2 cellular contexts compared by ENCODE assay signal in the genomic region with DNA sequence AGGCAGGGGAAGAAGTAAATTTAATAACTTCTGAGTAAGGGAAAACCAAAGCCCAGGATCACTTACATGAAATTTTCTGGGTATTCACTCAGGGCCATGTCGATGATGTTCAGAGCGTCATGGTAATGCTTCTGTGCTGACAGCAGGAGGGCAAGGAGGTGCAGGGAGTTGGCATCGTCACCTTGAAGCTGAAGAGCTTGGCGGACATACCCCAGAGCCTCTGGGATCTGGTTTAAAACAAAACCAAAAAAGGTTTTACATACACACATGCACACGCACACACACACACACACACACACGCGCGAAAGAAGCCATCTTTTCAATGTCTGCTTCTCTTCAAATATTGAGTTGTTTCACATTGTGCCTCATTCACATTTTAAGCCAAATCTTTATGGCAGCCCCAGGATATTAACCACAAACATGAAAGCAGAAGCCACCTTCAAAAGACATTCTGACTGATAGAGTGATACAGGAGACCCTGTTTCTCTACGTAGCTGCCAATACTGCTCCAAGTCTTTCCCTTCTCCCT.
TF ChIP-seq lines count a peak whose summit lies in the region.

No MANE protein-coding gene starts in this region.

TF ChIP-seq in GM23338, 12 proteins besides CTCF, POLR2A, EP300 and RAD21 (continued from another document):
- TF ChIP-seq EZH2phosphoT487 (IDR thresholded peaks at IDR 0.05; ENCODE audit: unreplicated experiment) (no peak), POLR2AphosphoS5 (IDR thresholded peaks at IDR 0.05; ENCODE audit: low read depth) (no peak), CREB1 (CRISPR knock-in tag; IDR thresholded peaks at IDR 0.05; ENCODE audit: low read depth) (no peak)
- TF ChIP-seq, protein P1, sequence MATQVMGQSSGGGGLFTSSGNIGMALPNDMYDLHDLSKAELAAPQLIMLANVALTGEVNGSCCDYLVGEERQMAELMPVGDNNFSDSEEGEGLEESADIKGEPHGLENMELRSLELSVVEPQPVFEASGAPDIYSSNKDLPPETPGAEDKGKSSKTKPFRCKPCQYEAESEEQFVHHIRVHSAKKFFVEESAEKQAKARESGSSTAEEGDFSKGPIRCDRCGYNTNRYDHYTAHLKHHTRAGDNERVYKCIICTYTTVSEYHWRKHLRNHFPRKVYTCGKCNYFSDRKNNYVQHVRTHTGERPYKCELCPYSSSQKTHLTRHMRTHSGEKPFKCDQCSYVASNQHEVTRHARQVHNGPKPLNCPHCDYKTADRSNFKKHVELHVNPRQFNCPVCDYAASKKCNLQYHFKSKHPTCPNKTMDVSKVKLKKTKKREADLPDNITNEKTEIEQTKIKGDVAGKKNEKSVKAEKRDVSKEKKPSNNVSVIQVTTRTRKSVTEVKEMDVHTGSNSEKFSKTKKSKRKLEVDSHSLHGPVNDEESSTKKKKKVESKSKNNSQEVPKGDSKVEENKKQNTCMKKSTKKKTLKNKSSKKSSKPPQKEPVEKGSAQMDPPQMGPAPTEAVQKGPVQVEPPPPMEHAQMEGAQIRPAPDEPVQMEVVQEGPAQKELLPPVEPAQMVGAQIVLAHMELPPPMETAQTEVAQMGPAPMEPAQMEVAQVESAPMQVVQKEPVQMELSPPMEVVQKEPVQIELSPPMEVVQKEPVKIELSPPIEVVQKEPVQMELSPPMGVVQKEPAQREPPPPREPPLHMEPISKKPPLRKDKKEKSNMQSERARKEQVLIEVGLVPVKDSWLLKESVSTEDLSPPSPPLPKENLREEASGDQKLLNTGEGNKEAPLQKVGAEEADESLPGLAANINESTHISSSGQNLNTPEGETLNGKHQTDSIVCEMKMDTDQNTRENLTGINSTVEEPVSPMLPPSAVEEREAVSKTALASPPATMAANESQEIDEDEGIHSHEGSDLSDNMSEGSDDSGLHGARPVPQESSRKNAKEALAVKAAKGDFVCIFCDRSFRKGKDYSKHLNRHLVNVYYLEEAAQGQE (IDR thresholded peaks at IDR 0.05; ENCODE audit: unreplicated experiment), result no peak
- TF ChIP-seq, protein P2, sequence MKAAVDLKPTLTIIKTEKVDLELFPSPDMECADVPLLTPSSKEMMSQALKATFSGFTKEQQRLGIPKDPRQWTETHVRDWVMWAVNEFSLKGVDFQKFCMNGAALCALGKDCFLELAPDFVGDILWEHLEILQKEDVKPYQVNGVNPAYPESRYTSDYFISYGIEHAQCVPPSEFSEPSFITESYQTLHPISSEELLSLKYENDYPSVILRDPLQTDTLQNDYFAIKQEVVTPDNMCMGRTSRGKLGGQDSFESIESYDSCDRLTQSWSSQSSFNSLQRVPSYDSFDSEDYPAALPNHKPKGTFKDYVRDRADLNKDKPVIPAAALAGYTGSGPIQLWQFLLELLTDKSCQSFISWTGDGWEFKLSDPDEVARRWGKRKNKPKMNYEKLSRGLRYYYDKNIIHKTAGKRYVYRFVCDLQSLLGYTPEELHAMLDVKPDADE (IDR thresholded peaks at IDR 0.05), result no peak

TF ChIP-seq in WTC11, 78 proteins besides CTCF, POLR2A, EP300 and RAD21 (continued from another document):
- TF ChIP-seq, protein P3, sequence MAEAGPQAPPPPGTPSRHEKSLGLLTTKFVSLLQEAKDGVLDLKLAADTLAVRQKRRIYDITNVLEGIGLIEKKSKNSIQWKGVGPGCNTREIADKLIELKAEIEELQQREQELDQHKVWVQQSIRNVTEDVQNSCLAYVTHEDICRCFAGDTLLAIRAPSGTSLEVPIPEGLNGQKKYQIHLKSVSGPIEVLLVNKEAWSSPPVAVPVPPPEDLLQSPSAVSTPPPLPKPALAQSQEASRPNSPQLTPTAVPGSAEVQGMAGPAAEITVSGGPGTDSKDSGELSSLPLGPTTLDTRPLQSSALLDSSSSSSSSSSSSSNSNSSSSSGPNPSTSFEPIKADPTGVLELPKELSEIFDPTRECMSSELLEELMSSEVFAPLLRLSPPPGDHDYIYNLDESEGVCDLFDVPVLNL (CRISPR knock-in tag; IDR thresholded peaks at IDR 0.05; ENCODE audit: borderline replicate concordance, low read depth), result no peak
- TF ChIP-seq, protein P4, sequence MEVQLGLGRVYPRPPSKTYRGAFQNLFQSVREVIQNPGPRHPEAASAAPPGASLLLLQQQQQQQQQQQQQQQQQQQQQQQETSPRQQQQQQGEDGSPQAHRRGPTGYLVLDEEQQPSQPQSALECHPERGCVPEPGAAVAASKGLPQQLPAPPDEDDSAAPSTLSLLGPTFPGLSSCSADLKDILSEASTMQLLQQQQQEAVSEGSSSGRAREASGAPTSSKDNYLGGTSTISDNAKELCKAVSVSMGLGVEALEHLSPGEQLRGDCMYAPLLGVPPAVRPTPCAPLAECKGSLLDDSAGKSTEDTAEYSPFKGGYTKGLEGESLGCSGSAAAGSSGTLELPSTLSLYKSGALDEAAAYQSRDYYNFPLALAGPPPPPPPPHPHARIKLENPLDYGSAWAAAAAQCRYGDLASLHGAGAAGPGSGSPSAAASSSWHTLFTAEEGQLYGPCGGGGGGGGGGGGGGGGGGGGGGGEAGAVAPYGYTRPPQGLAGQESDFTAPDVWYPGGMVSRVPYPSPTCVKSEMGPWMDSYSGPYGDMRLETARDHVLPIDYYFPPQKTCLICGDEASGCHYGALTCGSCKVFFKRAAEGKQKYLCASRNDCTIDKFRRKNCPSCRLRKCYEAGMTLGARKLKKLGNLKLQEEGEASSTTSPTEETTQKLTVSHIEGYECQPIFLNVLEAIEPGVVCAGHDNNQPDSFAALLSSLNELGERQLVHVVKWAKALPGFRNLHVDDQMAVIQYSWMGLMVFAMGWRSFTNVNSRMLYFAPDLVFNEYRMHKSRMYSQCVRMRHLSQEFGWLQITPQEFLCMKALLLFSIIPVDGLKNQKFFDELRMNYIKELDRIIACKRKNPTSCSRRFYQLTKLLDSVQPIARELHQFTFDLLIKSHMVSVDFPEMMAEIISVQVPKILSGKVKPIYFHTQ (CRISPR knock-in tag; IDR thresholded peaks at IDR 0.05), result no peak
- TF ChIP-seq TEAD1 (CRISPR knock-in tag; IDR thresholded peaks at IDR 0.05), result no peak
- no peak for TF ChIP-seq JUN (CRISPR knock-in tag; IDR thresholded peaks at IDR 0.05)
- no peak for TF ChIP-seq SMAD3 (CRISPR knock-in tag; IDR thresholded peaks at IDR 0.05; ENCODE audit: borderline replicate concordance)
- TF ChIP-seq KAT7 (CRISPR knock-in tag; IDR thresholded peaks at IDR 0.05; ENCODE audit: borderline replicate concordance), result no peak
- TF ChIP-seq ZNF263 (CRISPR knock-in tag; IDR thresholded peaks at IDR 0.05; ENCODE audit: low read depth), result no peak
- TF ChIP-seq ZNF396 (CRISPR knock-in tag; IDR thresholded peaks at IDR 0.05; ENCODE audit: borderline replicate concordance), result no peak
- TF ChIP-seq, protein P5, sequence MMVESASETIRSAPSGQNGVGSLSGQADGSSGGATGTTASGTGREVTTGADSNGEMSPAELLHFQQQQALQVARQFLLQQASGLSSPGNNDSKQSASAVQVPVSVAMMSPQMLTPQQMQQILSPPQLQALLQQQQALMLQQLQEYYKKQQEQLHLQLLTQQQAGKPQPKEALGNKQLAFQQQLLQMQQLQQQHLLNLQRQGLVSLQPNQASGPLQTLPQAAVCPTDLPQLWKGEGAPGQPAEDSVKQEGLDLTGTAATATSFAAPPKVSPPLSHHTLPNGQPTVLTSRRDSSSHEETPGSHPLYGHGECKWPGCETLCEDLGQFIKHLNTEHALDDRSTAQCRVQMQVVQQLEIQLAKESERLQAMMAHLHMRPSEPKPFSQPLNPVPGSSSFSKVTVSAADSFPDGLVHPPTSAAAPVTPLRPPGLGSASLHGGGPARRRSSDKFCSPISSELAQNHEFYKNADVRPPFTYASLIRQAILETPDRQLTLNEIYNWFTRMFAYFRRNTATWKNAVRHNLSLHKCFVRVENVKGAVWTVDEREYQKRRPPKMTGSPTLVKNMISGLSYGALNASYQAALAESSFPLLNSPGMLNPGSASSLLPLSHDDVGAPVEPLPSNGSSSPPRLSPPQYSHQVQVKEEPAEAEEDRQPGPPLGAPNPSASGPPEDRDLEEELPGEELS (CRISPR knock-in tag; IDR thresholded peaks at IDR 0.05), result no peak
- TF ChIP-seq SP1 (CRISPR knock-in tag; conservative IDR thresholded peaks at IDR 0.05), result no peak
- TF ChIP-seq SMAD4 (CRISPR knock-in tag; IDR thresholded peaks at IDR 0.05), result no peak
- no peak for TF ChIP-seq ZNF423 (CRISPR knock-in tag; IDR thresholded peaks at IDR 0.05)
- TF ChIP-seq, protein P6, sequence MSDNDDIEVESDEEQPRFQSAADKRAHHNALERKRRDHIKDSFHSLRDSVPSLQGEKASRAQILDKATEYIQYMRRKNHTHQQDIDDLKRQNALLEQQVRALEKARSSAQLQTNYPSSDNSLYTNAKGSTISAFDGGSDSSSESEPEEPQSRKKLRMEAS (CRISPR knock-in tag; IDR thresholded peaks at IDR 0.05), result no peak
- TF ChIP-seq CBFB (CRISPR knock-in tag; IDR thresholded peaks at IDR 0.05; ENCODE audit: low read depth), result no peak
